1 cellular context compared by ENCODE assay signal in genomic region chr16:48811478-48811877, GRCh38.
TF ChIP-seq lines count a peak whose summit lies in the region.

No MANE protein-coding gene starts in this region.

TF ChIP-seq in WTC11, 78 proteins besides CTCF, POLR2A, EP300 and RAD21 (continued from another document):
- TF ChIP-seq ZNF512 (CRISPR knock-in tag; IDR thresholded peaks at IDR 0.05; ENCODE audit: borderline replicate concordance) (no peak), ZNF671 (CRISPR knock-in tag; IDR thresholded peaks at IDR 0.05) (no peak), ZNF423 (CRISPR knock-in tag; IDR thresholded peaks at IDR 0.05) (no peak), FOXK1 (CRISPR knock-in tag; IDR thresholded peaks at IDR 0.05) (no peak), ATF1 (CRISPR knock-in tag; IDR thresholded peaks at IDR 0.05) (no peak), TP53 (CRISPR knock-in tag; IDR thresholded peaks at IDR 0.05) (no peak), EMX1 (CRISPR knock-in tag; IDR thresholded peaks at IDR 0.05) (no peak), MXD4 (CRISPR knock-in tag; IDR thresholded peaks at IDR 0.05; ENCODE audit: borderline replicate concordance) (no peak), JAZF1 (CRISPR knock-in tag; IDR thresholded peaks at IDR 0.05) (no peak)
- TF ChIP-seq, protein P1, sequence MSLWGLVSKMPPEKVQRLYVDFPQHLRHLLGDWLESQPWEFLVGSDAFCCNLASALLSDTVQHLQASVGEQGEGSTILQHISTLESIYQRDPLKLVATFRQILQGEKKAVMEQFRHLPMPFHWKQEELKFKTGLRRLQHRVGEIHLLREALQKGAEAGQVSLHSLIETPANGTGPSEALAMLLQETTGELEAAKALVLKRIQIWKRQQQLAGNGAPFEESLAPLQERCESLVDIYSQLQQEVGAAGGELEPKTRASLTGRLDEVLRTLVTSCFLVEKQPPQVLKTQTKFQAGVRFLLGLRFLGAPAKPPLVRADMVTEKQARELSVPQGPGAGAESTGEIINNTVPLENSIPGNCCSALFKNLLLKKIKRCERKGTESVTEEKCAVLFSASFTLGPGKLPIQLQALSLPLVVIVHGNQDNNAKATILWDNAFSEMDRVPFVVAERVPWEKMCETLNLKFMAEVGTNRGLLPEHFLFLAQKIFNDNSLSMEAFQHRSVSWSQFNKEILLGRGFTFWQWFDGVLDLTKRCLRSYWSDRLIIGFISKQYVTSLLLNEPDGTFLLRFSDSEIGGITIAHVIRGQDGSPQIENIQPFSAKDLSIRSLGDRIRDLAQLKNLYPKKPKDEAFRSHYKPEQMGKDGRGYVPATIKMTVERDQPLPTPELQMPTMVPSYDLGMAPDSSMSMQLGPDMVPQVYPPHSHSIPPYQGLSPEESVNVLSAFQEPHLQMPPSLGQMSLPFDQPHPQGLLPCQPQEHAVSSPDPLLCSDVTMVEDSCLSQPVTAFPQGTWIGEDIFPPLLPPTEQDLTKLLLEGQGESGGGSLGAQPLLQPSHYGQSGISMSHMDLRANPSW (CRISPR knock-in tag; conservative IDR thresholded peaks at IDR 0.05; ENCODE audit: low read depth) = no peak
- TF ChIP-seq, protein P2, sequence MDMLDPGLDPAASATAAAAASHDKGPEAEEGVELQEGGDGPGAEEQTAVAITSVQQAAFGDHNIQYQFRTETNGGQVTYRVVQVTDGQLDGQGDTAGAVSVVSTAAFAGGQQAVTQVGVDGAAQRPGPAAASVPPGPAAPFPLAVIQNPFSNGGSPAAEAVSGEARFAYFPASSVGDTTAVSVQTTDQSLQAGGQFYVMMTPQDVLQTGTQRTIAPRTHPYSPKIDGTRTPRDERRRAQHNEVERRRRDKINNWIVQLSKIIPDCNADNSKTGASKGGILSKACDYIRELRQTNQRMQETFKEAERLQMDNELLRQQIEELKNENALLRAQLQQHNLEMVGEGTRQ (CRISPR knock-in tag; IDR thresholded peaks at IDR 0.05) = no peak
